Comparison of ENCODE assay signal across 18 cellular contexts in the genomic region with DNA sequence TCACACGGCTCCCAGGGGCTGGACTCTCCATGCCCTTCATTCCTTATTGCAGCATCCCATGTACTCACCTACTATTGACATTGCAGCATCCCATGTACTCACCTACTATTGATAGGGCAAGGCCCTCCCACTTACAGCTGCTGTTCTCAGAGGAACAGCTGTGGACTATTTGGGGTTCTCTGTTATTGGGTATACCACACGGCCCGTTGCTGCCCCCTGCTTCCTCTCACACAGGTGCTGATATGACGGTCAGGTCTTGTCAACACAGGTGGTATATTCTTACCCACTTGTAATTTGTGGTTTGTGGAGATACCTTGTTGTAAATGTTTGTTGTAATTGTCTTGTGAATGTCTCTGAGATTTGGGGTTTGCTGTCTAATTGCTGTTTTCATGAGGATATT. TPM values are rescaled to one million over a fixed set of nuclear protein-coding genes. Genes with fewer than 3 reads are reported as not detected.
DNase-seq lines count a peak whose midpoint lies in the region; ATAC-seq and TF ChIP-seq lines count a peak whose summit lies in the region.
"Had no signal": no experiment of that assay in that cellular context is flagged by ENCODE, and none has a peak within 500 bp of the region (broad histone marks: within the 10 kb centered on the region; RNA-seq: fewer than 3 reads in every experiment).

No MANE protein-coding gene starts in this region.

- peak overlapping the region in 1 of 9 donors; percentile 70 for H3K27ac Mint-ChIP-seq in naive thymus-derived CD4-positive, alpha-beta T cell
- no peak overlapping the region for H3K27ac Mint-ChIP-seq in H9
- H3K27ac Mint-ChIP-seq: stimulated activated naive CD8-positive, alpha-beta T cell treated with anti-CD3 and anti-CD28 coated beads, Interleukin-15, amount 100 ng/mL, for 72 hours; T-helper 17 cell; WTC11 had no signal

- H3K4me2 ChIP-seq in OCI-LY1 (ENCODE audit: low read length) (peak overlapping the region; percentile 3; the same call in 1 of the 2 replicates), H9 (ENCODE audit: insufficient read depth, insufficient read length, low read length) (no peak overlapping the region)

- no peaks in the 10 kb centered on the region for H3K9me3 Mint-ChIP-seq in naive thymus-derived CD4-positive, alpha-beta T cell
- H3K9me3 Mint-ChIP-seq in H9 = peaks cover 2 to 3% of the 10 kb centered on the region in 2 experiments; a peak in 2 of 5 replicates

- CTCF ChIA-PET in GM10248 (lab: Yijun Ruan, JAX) = interaction anchor here (1.3 to 5.6 kb wide), 8 partner anchors 8 to 230 kb away, joined by 3 to 40 read pairs (median 5); a partner anchor contains a TSS
- CTCF ChIA-PET in naive thymus-derived CD4-positive, alpha-beta T cell (lab: Charles Lee) = interaction anchor here (1.1 kb wide), 1 partner anchor 83 kb away, joined by 4 read pairs; no protein-coding TSS in a partner anchor

- H4K8ac ChIP-seq in H9 (replicated peaks; ENCODE audit: insufficient read length, low read depth, low read length) = no peak overlapping the region

- H3K27me3 ChIP-seq in OCI-LY1 (ENCODE audit: insufficient read depth, low read length) (no peaks in the 10 kb centered on the region), H9 (ENCODE audit: insufficient read depth, low read length) (no peaks in the 10 kb centered on the region)
- H3K27me3 ChIP-seq in naive thymus-derived CD4-positive, alpha-beta T cell (ENCODE audit: control insufficient read depth in 2 of 2, insufficient read depth in 2 of 2, low read length in 2 of 2) = no peaks in the 10 kb centered on the region

- no peak overlapping the region for H3K56ac ChIP-seq in H9 (ENCODE audit: insufficient read length, low read depth, low read length)

- H3K4ac ChIP-seq in H9 (ENCODE audit: low read depth, low read length) = no peak overlapping the region

- H3K27ac ChIP-seq in OCI-LY1 (ENCODE audit: low read depth, low read length, poor library complexity, severe bottlenecking) (peak overlapping the region; percentile 34), H9 (ENCODE audit: insufficient read length, low read depth, low read length) (no peak overlapping the region)
- H3K27ac ChIP-seq in naive thymus-derived CD4-positive, alpha-beta T cell (ENCODE audit: low read depth, low read length) = no peak overlapping the region
- H3K27ac ChIP-seq: RWPE1 had no signal

- H3K79me1 ChIP-seq in H9 (ENCODE audit: insufficient read depth, low read depth, low read length, poor library complexity, severe bottlenecking) = no peaks in the 10 kb centered on the region

- H2BK5ac ChIP-seq in H9 (ENCODE audit: insufficient read length, low read length) = no peak overlapping the region

- H3K23ac ChIP-seq in H9 (ENCODE audit: insufficient read length, low read depth, low read length) = no peak overlapping the region

- WGBS in H9 (ENCODE audit: extremely low coverage, insufficient read length, low lambda C conversion rate) = no CpG with 5 or more reads among the region's 4 CpGs

- intact Hi-C loops in naive thymus-derived CD4-positive, alpha-beta T cell (cut with micrococcal nuclease) = no loop called here

- H4K5ac ChIP-seq in H9 (ENCODE audit: insufficient read length, low read depth, low read length) = no peak overlapping the region

- peaks cover 2 to 59% (median 30%) of the 10 kb centered on the region in 5 donors for H3K36me3 Mint-ChIP-seq in naive thymus-derived CD4-positive, alpha-beta T cell
- H3K36me3 Mint-ChIP-seq in H9 (ENCODE audit: insufficient read depth in 1 of 3, low read depth in 3 of 3) = peaks cover under 1 to 7% (median 1%) of the 10 kb centered on the region in 3 experiments; a peak in 3 of 7 replicates

- H2BK20ac ChIP-seq in H9 (ENCODE audit: low read depth, low read length, poor library complexity, severe bottlenecking) = no peak overlapping the region

- H2BK120ac ChIP-seq in H9 (ENCODE audit: low read depth, low read length, poor library complexity, severe bottlenecking) = no peak overlapping the region

- TF ChIP-seq CTCF in GM10248 (IDR thresholded peaks at IDR 0.05; ENCODE audit: control extremely low read depth, extremely low read depth, low read depth, missing control alignments) = peak; percentile 0
- peak; percentile 20; the same call in 1 of the 2 replicates for TF ChIP-seq CTCF in OCI-LY1 (IDR thresholded peaks at IDR 0.05; ENCODE audit: low read length)
- TF ChIP-seq CTCF in H9 (conservative IDR thresholded peaks at IDR 0.05) = no peak

- no peaks in the 10 kb centered on the region for H3K27me3 Mint-ChIP-seq in naive thymus-derived CD4-positive, alpha-beta T cell
- H3K27me3 Mint-ChIP-seq in H9 (ENCODE audit: low read depth) = peaks cover 2% of the 10 kb centered on the region; the same call in 1 of the 2 replicates
- H3K27me3 Mint-ChIP-seq: CD4-positive, alpha-beta memory T cell; stimulated activated naive CD8-positive, alpha-beta T cell treated with anti-CD3 and anti-CD28 coated beads, Interleukin-15, amount 100 ng/mL, for 72 hours; T-helper 17 cell had no signal

- no peak overlapping the region for H2AK5ac ChIP-seq in H9 (ENCODE audit: insufficient read length, low read length)

- H3K36me3 ChIP-seq in OCI-LY1 (ENCODE audit: insufficient read depth, low read length) = peaks cover 31% of the 10 kb centered on the region; the same call in 1 of the 2 replicates
- H3K36me3 ChIP-seq in naive thymus-derived CD4-positive, alpha-beta T cell (ENCODE audit: control insufficient read depth in 2 of 3, insufficient read depth in 3 of 3, low read length in 3 of 3) = peaks cover 0 to 54% (median 9%) of the 10 kb centered on the region in 3 experiments

- no peaks in the 10 kb centered on the region for H3F3A ChIP-seq in OCI-LY1 (ENCODE audit: insufficient read depth, low read length)

- peaks cover 6 to 27% (median 12%) of the 10 kb centered on the region in 7 donors for H3K4me1 Mint-ChIP-seq in naive thymus-derived CD4-positive, alpha-beta T cell
- H3K4me1 Mint-ChIP-seq in H9 = peaks cover 28 to 35% of the 10 kb centered on the region in 2 experiments

- H4K20me1 ChIP-seq in OCI-LY1 (ENCODE audit: insufficient read depth, low read length) (no peaks in the 10 kb centered on the region), H9 (ENCODE audit: control insufficient read depth, insufficient read depth, insufficient read length) (no peaks in the 10 kb centered on the region)

- H3K9me3 ChIP-seq in OCI-LY1 (ENCODE audit: low read length) = no peaks in the 10 kb centered on the region
- no peaks in the 10 kb centered on the region for H3K9me3 ChIP-seq in naive thymus-derived CD4-positive, alpha-beta T cell (ENCODE audit: control insufficient read depth in 2 of 3, low read length in 3 of 3)
- H3K9me3 ChIP-seq in H9 (ENCODE audit: control insufficient read depth, low read depth, low read length) = no peaks in the 10 kb centered on the region

- H2BK15ac ChIP-seq in H9 (ENCODE audit: low read depth, low read length) = no peak overlapping the region

- no peak overlapping the region for H3K4me3 ChIP-seq in OCI-LY1 (ENCODE audit: low read depth, low read length, poor library complexity, severe bottlenecking)
- H3K4me3 ChIP-seq in naive thymus-derived CD4-positive, alpha-beta T cell (ENCODE audit: low read length) = no peak overlapping the region

- no peak overlapping the region for H3K4me3 Mint-ChIP-seq in naive thymus-derived CD4-positive, alpha-beta T cell
- H3K4me3 Mint-ChIP-seq in H9 = no peak overlapping the region
- H3K4me3 Mint-ChIP-seq: CD4-positive, alpha-beta memory T cell; stimulated activated naive CD8-positive, alpha-beta T cell treated with anti-CD3 and anti-CD28 coated beads, Interleukin-15, amount 100 ng/mL, for 72 hours; T-helper 17 cell; WTC11 had no signal

- H3K79me2 ChIP-seq in OCI-LY1 (ENCODE audit: insufficient read depth, low read length) = no peaks in the 10 kb centered on the region
- no peaks in the 10 kb centered on the region for H3K79me2 ChIP-seq in H9 (ENCODE audit: insufficient read depth, low read length)

- no peak overlapping the region for H4K91ac ChIP-seq in H9 (ENCODE audit: insufficient read length, low read depth, low read length)

- no peak overlapping the region for H3K14ac ChIP-seq in H9 (ENCODE audit: insufficient read depth, low read length)

- H2AFZ ChIP-seq in OCI-LY1 (ENCODE audit: low read length) = no peak overlapping the region
- no peak overlapping the region for H2AFZ ChIP-seq in H9 (ENCODE audit: low read length)

- no peaks in the 10 kb centered on the region for H3K23me2 ChIP-seq in H9 (ENCODE audit: insufficient read length, low read depth, low read length, poor library complexity, severe bottlenecking)

- DNase-seq in GM10248 (ENCODE audit: extremely low spot score) = no peak
- no peak for DNase-seq in naive thymus-derived CD4-positive, alpha-beta T cell
- no peak for DNase-seq in 8988T
- DNase-seq in H9 = no peak
- no peak for DNase-seq in AML-193 (lab: John Stamatoyannopoulos, UW)
- DNase-seq: amygdala; CD4-positive, alpha-beta memory T cell; DMS79; effector CD8-positive, alpha-beta T cell; KBM-7; NCI-H1092 treated with DMSO at 0.1 percent for 48 hours; stimulated activated naive CD8-positive, alpha-beta T cell treated with anti-CD3 and anti-CD28 coated beads, Interleukin-15, amount 100 ng/mL, for 72 hours; T-helper 17 cell had no signal

- no peak overlapping the region for H3T11ph ChIP-seq in H9 (ENCODE audit: low read length)

- H3K9me2 ChIP-seq in OCI-LY1 (ENCODE audit: low read depth, low read length) = no peaks in the 10 kb centered on the region

- ATAC-seq in GM19438 (IDR thresholded peaks at IDR 0.05; ENCODE audit: low read depth, unreplicated experiment) = peak; percentile 44
- peak; percentile 67 for ATAC-seq in HG02763 (IDR thresholded peaks at IDR 0.05; ENCODE audit: unreplicated experiment)
- no peak for ATAC-seq in naive thymus-derived CD4-positive, alpha-beta T cell
- ATAC-seq: stimulated activated naive CD8-positive, alpha-beta T cell treated with anti-CD3 and anti-CD28 coated beads, Interleukin-15, amount 100 ng/mL, for 72 hours; T-helper 17 cell; WTC11 had no signal

- H3K4me1 ChIP-seq in OCI-LY1 (ENCODE audit: insufficient read depth, low read length, severe bottlenecking) (peaks cover 33% of the 10 kb centered on the region), H9 (ENCODE audit: insufficient read depth, low read length) (no peaks in the 10 kb centered on the region)
- no peaks in the 10 kb centered on the region for H3K4me1 ChIP-seq in naive thymus-derived CD4-positive, alpha-beta T cell (ENCODE audit: control insufficient read depth in 2 of 2, insufficient read depth in 2 of 2, low read length in 2 of 2)

- no peak overlapping the region for H3K9ac ChIP-seq in OCI-LY1 (ENCODE audit: low read length)
- no peak overlapping the region for H3K9ac ChIP-seq in H9 (ENCODE audit: extremely low read depth, insufficient read length, low read length)

- POLR2A ChIA-PET in GM10248 (lab: Yijun Ruan, JAX) = interaction anchor here (1.5 kb wide), 1 partner anchor 19 kb away, joined by 3 read pairs; a partner anchor contains a TSS
- POLR2A ChIA-PET in naive thymus-derived CD4-positive, alpha-beta T cell (lab: Charles Lee) = interaction anchor here (1.2 kb wide), 1 partner anchor 12 kb away, joined by 3 read pairs; no protein-coding TSS in a partner anchor

- H3K18ac ChIP-seq in H9 (ENCODE audit: insufficient read length, low read depth, low read length) = no peak overlapping the region

- H2BK12ac ChIP-seq in H9 (ENCODE audit: insufficient read length, low read depth, low read length) = no peak overlapping the region

RNA-seq across cellular contexts. Expression of a gene that starts 18.8 kb away (rescaled TPM):
- 10 to 100 TPM in 2 of 5 experiments, 1 to 10 TPM in 3; 5.7 to 20.6 (median 8.9) TPM for total RNA-seq in naive thymus-derived CD4-positive, alpha-beta T cell
- 10 to 100 TPM; 12.3 to 18.5 TPM for polyA plus RNA-seq in naive thymus-derived CD4-positive, alpha-beta T cell
- total RNA-seq in H9 (2021) = 5.2 and 5.4 TPM in 2 replicates

RNA-seq across cellular contexts. Expression of a gene that starts 24.2 kb away (rescaled TPM):
- total RNA-seq in naive thymus-derived CD4-positive, alpha-beta T cell = 1 to 10 TPM in 3 of 5 experiments, under 1 TPM in 2; 0.44 to 1.7 (median 1.2) TPM
- under 1 TPM; 0.63 to 0.94 TPM for polyA plus RNA-seq in naive thymus-derived CD4-positive, alpha-beta T cell
- 7.5 and 8.0 TPM in 2 replicates for total RNA-seq in H9 (2021)
